10 cellular contexts compared by ENCODE assay signal in genomic region chr7:124031919-124032318, GRCh38. TPM values are rescaled to one million over a fixed set of nuclear protein-coding genes. Genes with fewer than 3 reads are reported as not detected.
DNase-seq lines count a peak whose midpoint lies in the region; ATAC-seq lines count a peak whose summit lies in the region.
"Had no signal": no experiment of that assay in that cellular context is flagged by ENCODE, and none has a peak within 500 bp of the region (broad histone marks: within the 10 kb centered on the region; RNA-seq: fewer than 3 reads in every experiment).

No MANE protein-coding gene starts in this region.

- H3K4me1 ChIP-seq in iPS-20b (ENCODE audit: insufficient read depth, low read length) (0 out of 2 replicates have a peak, but pooled peaks cover 6% of the 10 kb centered on the region), stomach smooth muscle (ENCODE audit: control insufficient read depth, insufficient read depth, low read length) (peaks cover 16% of the 10 kb centered on the region)
- H3K4me1 ChIP-seq: BLaER1 had no signal

- no peaks in the 10 kb centered on the region for H3K36me3 ChIP-seq in iPS-20b (ENCODE audit: insufficient read depth, low read depth, low read length)
- H3K36me3 ChIP-seq in stomach smooth muscle (ENCODE audit: control insufficient read depth in 2 of 2, insufficient read depth in 2 of 2, low read length in 2 of 2), result no peaks in the 10 kb centered on the region
- H3K36me3 ChIP-seq: BLaER1 had no signal

- H3K9me3 ChIP-seq in T-helper 17 cell (ENCODE audit: control insufficient read depth, low read length, poor library complexity, severe bottlenecking) (no peaks in the 10 kb centered on the region), iPS-20b (ENCODE audit: insufficient read depth, low read depth, low read length) (no peaks in the 10 kb centered on the region), stomach smooth muscle (ENCODE audit: control insufficient read depth in 2 of 2, low read length in 2 of 2) (no peaks in the 10 kb centered on the region)

- peak overlapping the region; percentile 61 for H3K4me3 Mint-ChIP-seq in T-helper 2 cell treated with Interferon-gamma antibody and Interleukin-4, amounts not matched to agents 5 μg/mL and 100 μg/mL, for 36 hours
- peak overlapping the region; percentile 80 for H3K4me3 Mint-ChIP-seq in T-helper 17 cell
- H3K4me3 Mint-ChIP-seq in activated CD4-positive, alpha-beta T cell treated with anti-CD3 and anti-CD28 coated beads for 36 hours, result no peak overlapping the region

- CTCF ChIA-PET in activated CD4-positive, alpha-beta T cell treated with anti-CD3 and anti-CD28 coated beads for 36 hours (lab: Charles Lee), result no interaction called here

- H3K9me3 Mint-ChIP-seq in T-helper 2 cell treated with Interferon-gamma antibody and Interleukin-4, amounts not matched to agents 5 μg/mL and 100 μg/mL, for 36 hours, result no peaks in the 10 kb centered on the region
- H3K9me3 Mint-ChIP-seq in activated CD4-positive, alpha-beta T cell treated with anti-CD3 and anti-CD28 coated beads for 36 hours (ENCODE audit: low read depth), result no peaks in the 10 kb centered on the region

- H3K9ac ChIP-seq in iPS-20b (ENCODE audit: low read depth, low read length), result peak overlapping the region; percentile 26; the same call in 1 of the 2 replicates
- H3K9ac ChIP-seq in stomach smooth muscle (ENCODE audit: low read length in 2 of 2), result no peak overlapping the region
- H3K9ac ChIP-seq: BLaER1 had no signal

- peaks cover 43% of the 10 kb centered on the region for H3K27me3 ChIP-seq in iPS-20b (ENCODE audit: insufficient read depth, low read length)
- peaks cover 17 to 42% of the 10 kb centered on the region in 2 donors for H3K27me3 ChIP-seq in stomach smooth muscle (ENCODE audit: control insufficient read depth in 1 of 2, insufficient read depth in 2 of 2, low read length in 2 of 2)
- H3K27me3 ChIP-seq: BLaER1 had no signal

- ATAC-seq in T-helper 17 cell (no peak), HG03457 (IDR thresholded peaks at IDR 0.05; ENCODE audit: unreplicated experiment) (no peak)
- ATAC-seq in activated CD4-positive, alpha-beta T cell treated with anti-CD3 and anti-CD28 coated beads for 36 hours, result no peak

- H3K27ac Mint-ChIP-seq in T-helper 2 cell treated with Interferon-gamma antibody and Interleukin-4, amounts not matched to agents 5 μg/mL and 100 μg/mL, for 36 hours, result no peak overlapping the region
- no peak overlapping the region for H3K27ac Mint-ChIP-seq in T-helper 17 cell
- no peak overlapping the region for H3K27ac Mint-ChIP-seq in activated CD4-positive, alpha-beta T cell treated with anti-CD3 and anti-CD28 coated beads for 36 hours

- POLR2A ChIA-PET in activated CD4-positive, alpha-beta T cell treated with anti-CD3 and anti-CD28 coated beads for 36 hours (lab: Charles Lee), result no interaction called here

- H3K36me3 Mint-ChIP-seq in T-helper 2 cell treated with Interferon-gamma antibody and Interleukin-4, amounts not matched to agents 5 μg/mL and 100 μg/mL, for 36 hours (ENCODE audit: low read depth), result peaks cover 3% of the 10 kb centered on the region
- peaks cover 2% of the 10 kb centered on the region for H3K36me3 Mint-ChIP-seq in T-helper 17 cell (ENCODE audit: low read depth)
- no peaks in the 10 kb centered on the region for H3K36me3 Mint-ChIP-seq in activated CD4-positive, alpha-beta T cell treated with anti-CD3 and anti-CD28 coated beads for 36 hours (ENCODE audit: low read depth)

- no peak for DNase-seq in T-helper 2 cell treated with Interferon-gamma antibody and Interleukin-4, amounts not matched to agents 5 μg/mL and 100 μg/mL, for 36 hours (ENCODE audit: low spot score)
- DNase-seq in T-helper 2 cell (no peak), T-helper 17 cell (no peak)
- DNase-seq in stimulated activated CD4-positive, alpha-beta T cell treated with anti-CD3 and anti-CD28 coated beads, Interleukin-4, amount 100 ng/mL, for 24 hours, result no peak
- no peak for DNase-seq in activated CD4-positive, alpha-beta T cell treated with anti-CD3 and anti-CD28 coated beads for 36 hours
- DNase-seq: T-helper 9 cell had no signal

- peaks cover 48% of the 10 kb centered on the region for H3K27me3 Mint-ChIP-seq in T-helper 2 cell treated with Interferon-gamma antibody and Interleukin-4, amounts not matched to agents 5 μg/mL and 100 μg/mL, for 36 hours (ENCODE audit: low read depth)
- peaks cover 42% of the 10 kb centered on the region for H3K27me3 Mint-ChIP-seq in T-helper 17 cell
- H3K27me3 Mint-ChIP-seq in activated CD4-positive, alpha-beta T cell treated with anti-CD3 and anti-CD28 coated beads for 36 hours, result peaks cover 51% of the 10 kb centered on the region

- intact Hi-C loops in activated CD4-positive, alpha-beta T cell treated with anti-CD3 and anti-CD28 coated beads for 36 hours (cut with DNase I, micrococcal nuclease), result no loop called here

- H3K27ac ChIP-seq in iPS-20b (ENCODE audit: low read length) (no peak overlapping the region), stomach smooth muscle (ENCODE audit: low read length) (no peak overlapping the region)
- H3K27ac ChIP-seq: BLaER1 had no signal

- H3K4me1 Mint-ChIP-seq in T-helper 2 cell treated with Interferon-gamma antibody and Interleukin-4, amounts not matched to agents 5 μg/mL and 100 μg/mL, for 36 hours (ENCODE audit: low read depth), result peaks cover 2% of the 10 kb centered on the region
- peaks cover 7% of the 10 kb centered on the region for H3K4me1 Mint-ChIP-seq in T-helper 17 cell
- peaks cover 5% of the 10 kb centered on the region for H3K4me1 Mint-ChIP-seq in activated CD4-positive, alpha-beta T cell treated with anti-CD3 and anti-CD28 coated beads for 36 hours

- H3K4me3 ChIP-seq in iPS-20b (ENCODE audit: low read length) (peak overlapping the region; percentile 73), stomach smooth muscle (ENCODE audit: low read length in 2 of 2) (peak overlapping the region; percentile 57 to 71)
- H3K4me3 ChIP-seq: BLaER1 had no signal

RNA-seq across cellular contexts. Expression of gene TMEM229A, which starts 0.9 kb away (rescaled TPM):
- not detected for total RNA-seq in T-helper 17 cell
- total RNA-seq in activated CD4-positive, alpha-beta T cell treated with anti-CD3 and anti-CD28 coated beads for 36 hours, result not detected
